In the genomic region with DNA sequence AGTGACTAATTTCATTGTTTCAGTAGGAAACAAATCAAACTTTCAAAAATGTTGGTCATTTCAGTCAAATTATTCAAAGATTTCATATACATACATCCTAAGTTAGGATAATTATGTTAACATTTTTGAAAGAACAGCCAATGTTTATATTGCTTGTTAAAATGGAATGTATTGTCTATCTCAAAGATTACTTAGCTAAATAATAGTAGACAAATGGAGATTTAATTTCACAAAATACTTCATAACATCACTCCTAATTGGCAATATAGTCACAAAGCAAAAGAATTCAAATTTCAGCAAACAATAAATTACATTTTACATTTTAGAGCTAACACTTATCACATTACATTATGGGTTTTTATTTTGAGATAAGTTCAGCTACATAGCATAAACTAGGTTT, we compare ENCODE assay signal across 20 cellular contexts.
"Had no signal": no experiment of that assay in that cellular context is flagged by ENCODE, and none has a peak within 500 bp of the region (broad histone marks: within the 10 kb centered on the region; RNA-seq: fewer than 3 reads in every experiment).

No MANE protein-coding gene starts in this region.

- H3K4me1 ChIP-seq: esophagus squamous epithelium, gastroesophageal sphincter, right atrium auricular region, sigmoid colon, transverse colon had no signal

- H3K4me3 Mint-ChIP-seq: immature natural killer cell; naive thymus-derived CD4-positive, alpha-beta T cell; stimulated activated naive B cell treated with anti-CD40 and anti-IgM and Interleukin-4, amounts not matched to agents 10 μg/mL and 1 μg/mL and 100 μg/mL, for 72 hours; stimulated activated naive CD8-positive, alpha-beta T cell treated with anti-CD3 and anti-CD28 coated beads, Interleukin-15, amount 100 ng/mL, for 72 hours had no signal

- H3K9me3 ChIP-seq: esophagus squamous epithelium, gastroesophageal sphincter, right atrium auricular region, sigmoid colon, thoracic aorta, transverse colon had no signal

- H3K27me3 Mint-ChIP-seq: naive thymus-derived CD4-positive, alpha-beta T cell; stimulated activated naive CD8-positive, alpha-beta T cell treated with anti-CD3 and anti-CD28 coated beads, Interleukin-15, amount 100 ng/mL, for 72 hours had no signal

- H3K4me1 Mint-ChIP-seq: immature natural killer cell had no signal

- H3K27me3 ChIP-seq: esophagus squamous epithelium, gastroesophageal sphincter, right atrium auricular region, sigmoid colon, transverse colon had no signal

- H3K9me3 Mint-ChIP-seq: immature natural killer cell; naive thymus-derived CD4-positive, alpha-beta T cell; stimulated activated naive B cell treated with anti-CD40 and anti-IgM and Interleukin-4, amounts not matched to agents 10 μg/mL and 1 μg/mL and 100 μg/mL, for 72 hours; stimulated activated naive CD8-positive, alpha-beta T cell treated with anti-CD3 and anti-CD28 coated beads, Interleukin-15, amount 100 ng/mL, for 72 hours had no signal

- DNase-seq: effector memory CD4-positive, alpha-beta T cell; esophagus squamous epithelium; foreskin fibroblast; glutamatergic neuron; immature natural killer cell; left colon; left ventricle myocardium superior; mesendoderm; naive thymus-derived CD4-positive, alpha-beta T cell; sigmoid colon; stimulated activated CD4-positive, alpha-beta T cell treated with anti-CD3 and anti-CD28 coated beads, Interleukin-2, amount 100 ng/mL, for 24 hours; stimulated activated CD4-positive, alpha-beta T cell treated with anti-CD3 and anti-CD28 coated beads, Interleukin-4, amount 100 ng/mL, for 4 hours; stimulated activated naive B cell treated with anti-CD40 and anti-IgM and Interleukin-4, amounts not matched to agents 10 μg/mL and 1 μg/mL and 100 μg/mL, for 72 hours; stimulated activated naive CD8-positive, alpha-beta T cell treated with anti-CD3 and anti-CD28 coated beads, Interleukin-15, amount 100 ng/mL, for 72 hours; transverse colon had no signal

- H3K36me3 Mint-ChIP-seq: immature natural killer cell had no signal

- H3K27ac ChIP-seq: esophagus squamous epithelium, gastroesophageal sphincter, right atrium auricular region, sigmoid colon, skin epidermis, thoracic aorta, transverse colon had no signal

- H3K36me3 ChIP-seq: esophagus squamous epithelium, gastroesophageal sphincter, right atrium auricular region, sigmoid colon, thoracic aorta, transverse colon had no signal

- H3K27ac Mint-ChIP-seq: immature natural killer cell; stimulated activated naive CD8-positive, alpha-beta T cell treated with anti-CD3 and anti-CD28 coated beads, Interleukin-15, amount 100 ng/mL, for 72 hours had no signal

- ATAC-seq: gastroesophageal sphincter; left colon; left ventricle myocardium superior; naive thymus-derived CD4-positive, alpha-beta T cell; stimulated activated naive B cell treated with anti-CD40 and anti-IgM and Interleukin-4, amounts not matched to agents 10 μg/mL and 1 μg/mL and 100 μg/mL, for 72 hours; stimulated activated naive CD8-positive, alpha-beta T cell treated with anti-CD3 and anti-CD28 coated beads, Interleukin-15, amount 100 ng/mL, for 72 hours had no signal

- H3K4me3 ChIP-seq: esophagus squamous epithelium, gastroesophageal sphincter, lung, right atrium auricular region, sigmoid colon, skin epidermis, thoracic aorta, transverse colon had no signal
